In genomic region chr1:12437629-12438028, GRCh38 we compare ENCODE assay signal across 16 cellular contexts.
A peak's percentile ranks its signal among the peaks of the same experiment; 100 is the strongest.
DNase-seq lines count a peak whose midpoint lies in the region; ATAC-seq and TF ChIP-seq lines count a peak whose summit lies in the region.
"Had no signal": no experiment of that assay in that cellular context is flagged by ENCODE, and none has a peak within 500 bp of the region (broad histone marks: within the 10 kb centered on the region; RNA-seq: fewer than 3 reads in every experiment).

No MANE protein-coding gene starts in this region.

- H3K4me1 ChIP-seq in CD8-positive, alpha-beta T cell (ENCODE audit: insufficient read depth, low read length): peaks cover 80% of the 10 kb centered on the region
- H3K4me1 ChIP-seq in PC-9 (replicated peaks; ENCODE audit: insufficient read depth) (peaks cover 35% of the 10 kb centered on the region), osteoblast (ENCODE audit: insufficient read depth, low read length) (peaks cover 54% of the 10 kb centered on the region)
- H3K4me1 ChIP-seq: parathyroid adenoma had no signal

- DNase-seq in CD8-positive, alpha-beta T cell: no peak
- DNase-seq in PC-9 (no peak), brain microvascular endothelial cell (no peak), osteoblast (ENCODE audit: insufficient read length, low spot score, missing footprints) (no peak), T-helper 17 cell (no peak)
- DNase-seq in activated effector memory CD4-positive, alpha-beta T cell treated with anti-CD3 and anti-CD28 coated beads, Interleukin-2, amount 50 U/mL, for 16 hours: no peak
- DNase-seq: amniotic stem cell, left ventricle myocardium superior, MM.1S, NCI-H187, thyroid gland had no signal

- peaks cover 88% of the 10 kb centered on the region for H3K4me1 Mint-ChIP-seq in CD8-positive, alpha-beta T cell (ENCODE audit: low read depth)
- H3K4me1 Mint-ChIP-seq in T-helper 17 cell: peaks cover 54% of the 10 kb centered on the region

- H3K4me2 ChIP-seq in PC-9 (peak overlapping the region; percentile 25; the same call in 1 of the 2 replicates), osteoblast (ENCODE audit: insufficient read depth, low read length) (peak overlapping the region; percentile 35)
- H3K4me2 ChIP-seq: GM23338 had no signal

- H3K27me3 ChIP-seq in CD8-positive, alpha-beta T cell (ENCODE audit: insufficient read depth, low read length): no peaks in the 10 kb centered on the region
- H3K27me3 ChIP-seq in PC-9 (ENCODE audit: insufficient read depth, low read depth) (no peaks in the 10 kb centered on the region), brain microvascular endothelial cell (replicated peaks) (no peaks in the 10 kb centered on the region), osteoblast (ENCODE audit: insufficient read depth, low read length) (no peaks in the 10 kb centered on the region)
- H3K27me3 ChIP-seq: thyroid gland had no signal

- H3K4me3 Mint-ChIP-seq in CD8-positive, alpha-beta T cell: no peak overlapping the region
- no peak overlapping the region for H3K4me3 Mint-ChIP-seq in T-helper 17 cell
- H3K4me3 Mint-ChIP-seq: GM23338 had no signal

- H3K79me2 ChIP-seq in PC-9 (ENCODE audit: low read depth) (no peaks in the 10 kb centered on the region), osteoblast (ENCODE audit: insufficient read depth, low read length) (no peaks in the 10 kb centered on the region)
- H3K79me2 ChIP-seq: parathyroid adenoma had no signal

- no peaks in the 10 kb centered on the region for H3K27me3 Mint-ChIP-seq in CD8-positive, alpha-beta T cell (ENCODE audit: low read depth)
- H3K27me3 Mint-ChIP-seq in T-helper 17 cell: no peaks in the 10 kb centered on the region

- H2AFZ ChIP-seq in PC-9 (no peak overlapping the region), osteoblast (ENCODE audit: low read length) (no peak overlapping the region)
- H2AFZ ChIP-seq: GM23338, parathyroid adenoma had no signal

- CTCF ChIA-PET in CD8-positive, alpha-beta T cell (lab: Charles Lee): interaction anchor here (0.8 to 2.2 kb wide), 3 partner anchors 13 to 183 kb away, joined by 3 to 10 read pairs (median 4); partner anchors contain the start of gene DHRS3
- CTCF ChIA-PET in PC-9 (lab: Charles Lee): no interaction called here

- H3K9me2 ChIP-seq in PC-9 (ENCODE audit: insufficient read depth): no peaks in the 10 kb centered on the region

- ATAC-seq in CD8-positive, alpha-beta T cell: no peak
- ATAC-seq in HG03095 (IDR thresholded peaks at IDR 0.05; ENCODE audit: unreplicated experiment): no peak
- ATAC-seq in T-helper 17 cell: no peak
- ATAC-seq: GM23338, left ventricle myocardium superior had no signal

- H4K20me1 ChIP-seq in PC-9 (ENCODE audit: insufficient read depth): no peaks in the 10 kb centered on the region
- no peaks in the 10 kb centered on the region for H4K20me1 ChIP-seq in osteoblast (ENCODE audit: insufficient read depth, low read length)

- peaks cover 4% of the 10 kb centered on the region; the same call in 1 of the 2 replicates for H3F3A ChIP-seq in PC-9 (ENCODE audit: insufficient read depth, low read depth)

- POLR2A ChIA-PET in CD8-positive, alpha-beta T cell (lab: Charles Lee): interaction anchor here (1.1 to 1.6 kb wide), 2 partner anchors 35 to 38 kb away, joined by 4 to 5 read pairs; no protein-coding TSS in a partner anchor
- POLR2A ChIA-PET in PC-9 (lab: Charles Lee; ENCODE audit: unreplicated experiment): no interaction called here

- peak overlapping the region; percentile 32 for H3K27ac Mint-ChIP-seq in CD8-positive, alpha-beta T cell
- H3K27ac Mint-ChIP-seq in T-helper 17 cell: no peak overlapping the region
- H3K27ac Mint-ChIP-seq: GM23338 had no signal

- TF ChIP-seq CTCF in CD8-positive, alpha-beta T cell (IDR thresholded peaks at IDR 0.05): no peak
- TF ChIP-seq CTCF in PC-9 (conservative IDR thresholded peaks at IDR 0.05) (no peak), brain microvascular endothelial cell (IDR thresholded peaks at IDR 0.05; ENCODE audit: low read depth, low read length, missing control alignments) (no peak), osteoblast (IDR thresholded peaks at IDR 0.05; ENCODE audit: extremely low read depth, low read depth, low read length) (no peak)

- H3K4me3 ChIP-seq in CD8-positive, alpha-beta T cell (ENCODE audit: low read depth, low read length): no peak overlapping the region
- H3K4me3 ChIP-seq in PC-9 (no peak overlapping the region), brain microvascular endothelial cell (ENCODE audit: low read depth, low read length) (no peak overlapping the region), osteoblast (ENCODE audit: insufficient read depth, low read length) (no peak overlapping the region)
- H3K4me3 ChIP-seq: GM23338, skin epidermis, thyroid gland had no signal

- no peaks in the 10 kb centered on the region for H3K36me3 ChIP-seq in CD8-positive, alpha-beta T cell (ENCODE audit: insufficient read depth, low read length)
- no peaks in the 10 kb centered on the region for H3K36me3 ChIP-seq in PC-9 (ENCODE audit: low read depth)
- no peaks in the 10 kb centered on the region for H3K36me3 ChIP-seq in brain microvascular endothelial cell (replicated peaks)
- H3K36me3 ChIP-seq in osteoblast (ENCODE audit: insufficient read depth, low read length): peaks cover 7% of the 10 kb centered on the region
- H3K36me3 ChIP-seq: thyroid gland had no signal

- H3K9me3 Mint-ChIP-seq in CD8-positive, alpha-beta T cell: peaks cover 3% of the 10 kb centered on the region
- H3K9me3 Mint-ChIP-seq: GM23338 had no signal

- H3K36me3 Mint-ChIP-seq in CD8-positive, alpha-beta T cell: peaks cover 16% of the 10 kb centered on the region
- H3K36me3 Mint-ChIP-seq in T-helper 17 cell (ENCODE audit: low read depth): peaks cover 12% of the 10 kb centered on the region

- no peaks in the 10 kb centered on the region for H3K9me3 ChIP-seq in CD8-positive, alpha-beta T cell (ENCODE audit: low read length)
- no peaks in the 10 kb centered on the region for H3K9me3 ChIP-seq in PC-9 (ENCODE audit: insufficient read depth, low read depth)
- no peaks in the 10 kb centered on the region for H3K9me3 ChIP-seq in osteoblast (ENCODE audit: low read depth, low read length)
- H3K9me3 ChIP-seq in T-helper 17 cell (ENCODE audit: control insufficient read depth, low read length, poor library complexity, severe bottlenecking): no peaks in the 10 kb centered on the region
- H3K9me3 ChIP-seq: thyroid gland had no signal

- H3K27ac ChIP-seq in CD8-positive, alpha-beta T cell (ENCODE audit: low read depth, low read length): no peak overlapping the region
- H3K27ac ChIP-seq in PC-9 (peak overlapping the region; percentile 66), brain microvascular endothelial cell (peak overlapping the region; percentile 100), osteoblast (ENCODE audit: low read depth, low read length) (peak overlapping the region; percentile 74)
- H3K27ac ChIP-seq: C4-2B, parathyroid adenoma had no signal

- in situ Hi-C loops in brain microvascular endothelial cell (cut with HindIII; ENCODE audit: low pct_ligation_motif_present, low sequenced_read_pairs): no loop called here

- BruUV-seq in PC-9 (replicated peaks; lab: Mats Ljungman, UMichigan): no TSS peak

- intact Hi-C loops in CD8-positive, alpha-beta T cell (cut with DNase I, micrococcal nuclease): loop anchor here (1.0 to 10.0 kb wide), 5 partner anchors 12 to 180 kb away; partner anchors contain the start of gene DHRS3 (in 1 of the 2)
- intact Hi-C loops in PC-9 (cut with micrococcal nuclease; ENCODE audit: unreplicated experiment): no loop called here
